In the genomic region with DNA sequence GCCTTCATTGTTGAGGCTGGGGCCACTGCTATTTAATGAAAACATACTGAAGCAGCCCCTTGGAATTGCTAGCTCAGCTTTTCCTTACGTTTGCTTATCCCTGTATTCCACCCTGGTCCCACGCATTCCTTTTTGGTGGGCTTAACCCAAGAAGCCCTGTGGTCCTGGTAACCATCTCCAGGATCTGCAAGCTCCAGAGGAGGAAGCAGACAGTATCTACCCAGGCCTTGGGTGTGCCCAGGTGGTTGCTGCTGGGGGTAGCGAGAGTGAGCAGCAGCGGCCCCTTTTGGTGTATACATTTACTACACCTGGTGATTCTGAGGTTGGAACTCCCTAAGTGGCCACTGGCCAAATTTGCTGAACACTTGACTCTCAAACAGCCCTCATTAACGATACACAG, we compare ENCODE assay signal across 8 cellular contexts.
DNase-seq lines count a peak whose midpoint lies in the region; ATAC-seq and TF ChIP-seq lines count a peak whose summit lies in the region.
"Had no signal": no experiment of that assay in that cellular context is flagged by ENCODE, and none has a peak within 500 bp of the region (broad histone marks: within the 10 kb centered on the region; RNA-seq: fewer than 3 reads in every experiment).

No MANE protein-coding gene starts in this region.

- H2AFZ ChIP-seq in HCT116 (ENCODE audit: low read depth, low read length, poor library complexity, severe bottlenecking): no peak overlapping the region

- H3K4me3 ChIP-seq in HCT116 (replicated peaks in 1 of 2; ENCODE audit: low read depth in 1 of 2, low read length in 2 of 2) (no peak overlapping the region), NT2/D1 (ENCODE audit: insufficient read length, low read depth) (no peak overlapping the region)

- no peak for TF ChIP-seq POLR2A in HCT116 (IDR thresholded peaks at IDR 0.05; ENCODE audit: borderline replicate concordance, extremely low read depth, insufficient read depth, insufficient read length)

- TF ChIP-seq RAD21 in HCT116 (IDR thresholded peaks at IDR 0.05; ENCODE audit: low read depth): peak; percentile 67

- RAD21 ChIA-PET in HCT116 (lab: Charles Lee; ENCODE audit: low non-redundant PET in 1 of 2, low total read pairs in 2 of 2, uncharacterized antibody in 2 of 2, unreplicated experiment in 2 of 2): no interaction called here

- no peak overlapping the region for H3K27ac ChIP-seq in HCT116 (ENCODE audit: low read depth, low read length)

- H3K4me1 ChIP-seq in HCT116 (ENCODE audit: control insufficient read depth in 1 of 2, insufficient read depth in 2 of 2, low read length in 2 of 2) (no peaks in the 10 kb centered on the region), NT2/D1 (ENCODE audit: insufficient read depth, insufficient read length) (peaks cover 5% of the 10 kb centered on the region)

- ATAC-seq in HCT116: peak; percentile 90

- no peaks in the 10 kb centered on the region for H3K79me2 ChIP-seq in HCT116 (ENCODE audit: insufficient read depth, low read length)

- no peak overlapping the region for H3K4me2 ChIP-seq in HCT116 (ENCODE audit: low read length)

- BruUV-seq in HCT116 (replicated peaks; lab: Mats Ljungman, UMichigan): no TSS peak

- peak; percentile 45 to 73 (median 69); a peak in 5 of 6 replicates for TF ChIP-seq CTCF in HCT116 (IDR thresholded peaks at IDR 0.05 in 2 of 3, conservative IDR thresholded peaks at IDR 0.05 in 1 of 3; ENCODE audit: borderline replicate concordance in 1 of 3, insufficient read depth in 1 of 3, low read depth in 2 of 3, low read length in 2 of 3)

- no peaks in the 10 kb centered on the region for H4K20me1 ChIP-seq in HCT116 (ENCODE audit: insufficient read depth)

- H3K36me3 ChIP-seq in HCT116 (ENCODE audit: control insufficient read depth in 1 of 2, insufficient read depth in 2 of 2, low read length in 2 of 2) (no peaks in the 10 kb centered on the region), NT2/D1 (ENCODE audit: insufficient read depth, insufficient read length, low read length) (no peaks in the 10 kb centered on the region)

- CTCF ChIA-PET in HCT116 (lab: Charles Lee): interaction anchor here (0.5 to 0.6 kb wide), 3 partner anchors 12 to 169 kb away, joined by 3 read pairs; no protein-coding TSS in a partner anchor

- DNase-seq in EH (ENCODE audit: low read depth): peak; percentile 5
- peak; percentile 31 for DNase-seq in HCT116 (ENCODE audit: low read depth, low spot score)
- peak; percentile 38 for DNase-seq in NT2/D1 (ENCODE audit: low read depth, low spot score)
- DNase-seq in iPS-NIHi7 (ENCODE audit: extremely low spot score): peak; percentile 87
- DNase-seq in dermis blood vessel endothelial cell: no peak
- no peak for DNase-seq in NCI-H187 treated with DMSO at 0.1 percent for 48 hours (lab: John Stamatoyannopoulos, UW)
- no peak for DNase-seq in NOMO-1 treated with DMSO at 0.1 percent for 48 hours (lab: John Stamatoyannopoulos, UW; ENCODE audit: unreplicated experiment)
- DNase-seq: right cardiac atrium had no signal

- POLR2A ChIA-PET in HCT116 (lab: Charles Lee): no interaction called here

- H3K9me2 ChIP-seq in HCT116 (ENCODE audit: insufficient read depth): no peaks in the 10 kb centered on the region

- H3K9ac ChIP-seq in HCT116 (ENCODE audit: low read length): no peak overlapping the region
- no peak overlapping the region for H3K9ac ChIP-seq in NT2/D1 (ENCODE audit: insufficient read length, low read depth)

- H3K9me3 ChIP-seq in HCT116 (ENCODE audit: control insufficient read depth in 1 of 2, insufficient read depth in 1 of 2, low read depth in 1 of 2, low read length in 2 of 2) (no peaks in the 10 kb centered on the region), NT2/D1 (ENCODE audit: insufficient read depth, low read length) (peaks cover 12% of the 10 kb centered on the region)

- intact Hi-C loops in HCT116 (cut with micrococcal nuclease): loop anchor here (2.0 to 5.0 kb wide), 3 partner anchors 183 to 497 kb away; no protein-coding TSS in a partner anchor

- H3K27me3 ChIP-seq in HCT116 (ENCODE audit: insufficient read depth, low read length) (peaks cover 14% of the 10 kb centered on the region), NT2/D1 (ENCODE audit: insufficient read depth, insufficient read length) (no peaks in the 10 kb centered on the region)

TF ChIP-seq in HCT116, 20 proteins besides CTCF, POLR2A, EP300 and RAD21:
- TF ChIP-seq SRF (IDR thresholded peaks at IDR 0.05; ENCODE audit: low read depth) (no peak), SIN3A (IDR thresholded peaks at IDR 0.05; ENCODE audit: low read depth) (no peak), JUND (IDR thresholded peaks at IDR 0.05) (no peak), TCF7L2 (IDR thresholded peaks at IDR 0.05; ENCODE audit: borderline replicate concordance, extremely low read depth, insufficient read depth, insufficient read length) (no peak), ZNF274 (IDR thresholded peaks at IDR 0.05; ENCODE audit: low read depth, low read length) (no peak)
- TF ChIP-seq, protein P1, sequence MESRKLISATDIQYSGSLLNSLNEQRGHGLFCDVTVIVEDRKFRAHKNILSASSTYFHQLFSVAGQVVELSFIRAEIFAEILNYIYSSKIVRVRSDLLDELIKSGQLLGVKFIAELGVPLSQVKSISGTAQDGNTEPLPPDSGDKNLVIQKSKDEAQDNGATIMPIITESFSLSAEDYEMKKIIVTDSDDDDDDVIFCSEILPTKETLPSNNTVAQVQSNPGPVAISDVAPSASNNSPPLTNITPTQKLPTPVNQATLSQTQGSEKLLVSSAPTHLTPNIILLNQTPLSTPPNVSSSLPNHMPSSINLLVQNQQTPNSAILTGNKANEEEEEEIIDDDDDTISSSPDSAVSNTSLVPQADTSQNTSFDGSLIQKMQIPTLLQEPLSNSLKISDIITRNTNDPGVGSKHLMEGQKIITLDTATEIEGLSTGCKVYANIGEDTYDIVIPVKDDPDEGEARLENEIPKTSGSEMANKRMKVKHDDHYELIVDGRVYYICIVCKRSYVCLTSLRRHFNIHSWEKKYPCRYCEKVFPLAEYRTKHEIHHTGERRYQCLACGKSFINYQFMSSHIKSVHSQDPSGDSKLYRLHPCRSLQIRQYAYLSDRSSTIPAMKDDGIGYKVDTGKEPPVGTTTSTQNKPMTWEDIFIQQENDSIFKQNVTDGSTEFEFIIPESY (IDR thresholded peaks at IDR 0.05; ENCODE audit: extremely low read depth, insufficient replicate concordance, low read length): no peak
- TF ChIP-seq, protein P2, sequence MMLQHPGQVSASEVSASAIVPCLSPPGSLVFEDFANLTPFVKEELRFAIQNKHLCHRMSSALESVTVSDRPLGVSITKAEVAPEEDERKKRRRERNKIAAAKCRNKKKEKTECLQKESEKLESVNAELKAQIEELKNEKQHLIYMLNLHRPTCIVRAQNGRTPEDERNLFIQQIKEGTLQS (IDR thresholded peaks at IDR 0.05): no peak
TF ChIP-seq in HCT116: peak in this region for 0.

Comparison
In these comparisons a context has a peak if more than half of its experiments do, and no peak if none do; other contexts are left out.
1. DNase-seq: peak in EH (single experiment), HCT116 (single experiment), NT2/D1 (single experiment) and iPS-NIHi7 (single experiment); none in dermis blood vessel endothelial cell (single experiment), NCI-H187 treated with DMSO at 0.1 percent for 48 hours (single experiment) and NOMO-1 treated with DMSO at 0.1 percent for 48 hours (single experiment).